Comparison of ENCODE assay signal across 29 cellular contexts in the genomic region with DNA sequence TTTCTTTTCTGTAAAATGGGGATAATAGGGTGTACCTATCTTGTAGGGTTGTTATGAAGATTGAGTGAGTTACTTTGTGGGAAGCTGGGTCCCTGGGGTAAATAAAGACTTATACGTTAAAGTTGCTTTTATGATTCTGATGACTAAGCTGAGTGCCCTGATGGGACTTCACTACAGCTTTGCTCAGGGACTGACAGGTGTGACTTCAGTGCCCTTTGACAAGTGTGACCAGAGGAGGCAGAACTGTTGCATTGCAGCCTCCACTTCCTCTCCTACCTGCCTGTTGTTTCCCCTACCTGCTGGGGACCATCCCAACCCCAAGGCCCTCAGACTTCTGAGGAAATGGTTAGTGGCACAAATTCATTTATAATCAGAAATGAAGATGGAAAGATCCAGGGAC.
"Had no signal": no experiment of that assay in that cellular context is flagged by ENCODE, and none has a peak within 500 bp of the region (broad histone marks: within the 10 kb centered on the region; RNA-seq: fewer than 3 reads in every experiment).

No MANE protein-coding gene starts in this region.

- H3K36me3 ChIP-seq: adrenal gland, breast epithelium, MG63, SJCRH30 had no signal

- H3K9me3 ChIP-seq: adrenal gland, body of pancreas, breast epithelium, MG63, SJCRH30 had no signal

- H3K4me3 ChIP-seq: adrenal gland, body of pancreas, breast epithelium, MG63, SJCRH30, SK-N-MC had no signal

- DNase-seq: activated CD4-positive, alpha-beta T cell treated with anti-CD3 and anti-CD28 coated beads, Interleukin-2, amount 10 ng/mL, durations not matched to agents 24 days and 14 days; activated CD4-positive, alpha-beta T cell treated with anti-CD3 and anti-CD28 coated beads, Interleukin-2, amount 50 U/mL, for 48 hours; activated CD8-positive, alpha-beta T cell treated with anti-CD3 and anti-CD28 coated beads, Interleukin-2, amount 10 ng/mL, durations not matched to agents 7 days and 5 days; activated gamma-delta T cell treated with Interleukin-2 at 50 U/mL for 16 hours; activated naive CD4-positive, alpha-beta T cell treated with anti-CD3 and anti-CD28 coated beads for 36 hours; activated T-cell treated with anti-CD3 and anti-CD28 coated beads for 4 hours; activated T-cell treated with anti-CD3 and anti-CD28 coated beads, Interleukin-2, amount 50 U/mL, for 4 hours; adrenal gland; body of pancreas; Kasumi-1; KG1; MG63; NCI-H1048; NCI-H1105 treated with DMSO at 0.1 percent for 48 hours; NCI-H1436 treated with DMSO at 0.1 percent for 48 hours; NCI-H1694 treated with DMSO at 0.1 percent for 48 hours; NCI-H2029; NCI-H510A; NCI-H526; NCI-H748 treated with DMSO at 0.1 percent for 48 hours; NK-92 treated with Interleukin-12 subunit alpha and Interleukin-12 subunit beta, amount 100 ng/mL, for 24 hours; PC-3; SHP77; SJCRH30; T1000 had no signal

- H3K27me3 ChIP-seq: adrenal gland, body of pancreas, breast epithelium, SJCRH30 had no signal

- FAIRE-seq: astrocyte, RCC 7860 had no signal

- H3K27ac ChIP-seq: adrenal gland, body of pancreas, breast epithelium, SJCRH30, SK-N-MC had no signal
